In genomic region chr11:113773416-113774173, GRCh38 we compare ENCODE assay signal across 8 cellular contexts. TPM values are rescaled to one million over a fixed set of nuclear protein-coding genes. Genes with fewer than 3 reads are reported as not detected.
A peak's percentile ranks its signal among the peaks of the same experiment; 100 is the strongest.
DNase-seq lines count a peak whose midpoint lies in the region; ATAC-seq and TF ChIP-seq lines count a peak whose summit lies in the region.

TSS of gene ZW10 (minus strand) at chr11:113773692. CDS start at chr11:113773666, 26 bp downstream.

- peak; percentile 74 to 97 (median 92) for DNase-seq in C1 segment of cervical spinal cord (lab: John Stamatoyannopoulos, UW)
- DNase-seq in NCI-H526 (lab: John Stamatoyannopoulos, UW): peak; percentile 98 to 100
- DNase-seq in activated CD4-positive, alpha-beta T cell treated with anti-CD3 and anti-CD28 coated beads for 48 hours: peak; percentile 95
- peak; percentile 96 for DNase-seq in colonic mucosa
- DNase-seq in kidney tubule cell (ENCODE audit: low spot score): peak; percentile 97
- peak; percentile 80 to 90 (median 86) for DNase-seq in stimulated activated CD4-positive, alpha-beta T cell treated with anti-CD3 and anti-CD28 coated beads, Interleukin-1b, Interleukin-23, amount 100 ng/mL, for 24 hours (ENCODE audit: low read depth in 4 of 4, low spot score in 1 of 4)

- no peaks in the 10 kb centered on the region for H3K9me3 ChIP-seq in colonic mucosa

- intact Hi-C loops in colonic mucosa (cut with DNase I): no loop called here

- H3K4me1 ChIP-seq in colonic mucosa: peaks cover 6% of the 10 kb centered on the region

- H3K9ac ChIP-seq in colonic mucosa (ENCODE audit: low read depth in 2 of 2, low read length in 2 of 2): peak within 1 kb of the TSS; percentile 84 to 92

- H3K36me3 ChIP-seq in colonic mucosa: no peaks in the 10 kb centered on the region

- no peaks in the 10 kb centered on the region for H3K27me3 ChIP-seq in colonic mucosa

- peak; percentile 85 for TF ChIP-seq CTCF in colonic mucosa (IDR thresholded peaks at IDR 0.05)

- ATAC-seq in GM19324 (IDR thresholded peaks at IDR 0.05; ENCODE audit: low FRiP score, unreplicated experiment): peak; percentile 99
- peak; percentile 88 for ATAC-seq in HG03469 (IDR thresholded peaks at IDR 0.05; ENCODE audit: unreplicated experiment)

- H3K27ac ChIP-seq in colonic mucosa: peak within 1 kb of the TSS; percentile 60

- peak within 1 kb of the TSS; percentile 57 for H3K4me3 ChIP-seq in colonic mucosa

RNA-seq across cellular contexts. Expression of gene ZW10, which starts in this region (rescaled TPM):
- 10 to 100 TPM; 12.3 to 17.8 TPM for total RNA-seq in colonic mucosa

Comparison
In these comparisons a context has a peak if more than half of its experiments do, and no peak if none do; other contexts are left out.
1. Peak in every context shown above with its lines: DNase-seq, ATAC-seq, H3K4me3 ChIP-seq and H3K27ac ChIP-seq.